20 cellular contexts compared by ENCODE assay signal in genomic region chrX:102560423-102561068, GRCh38. TPM values are rescaled to one million over a fixed set of nuclear protein-coding genes. Genes with fewer than 3 reads are reported as not detected.
"Had no signal": no experiment of that assay in that cellular context is flagged by ENCODE, and none has a peak within 500 bp of the region (broad histone marks: within the 10 kb centered on the region; RNA-seq: fewer than 3 reads in every experiment).

No MANE protein-coding gene starts in this region.

- H3K36me3 ChIP-seq: ascending aorta had no signal

- H3K9me3 Mint-ChIP-seq: activated T-cell treated with anti-CD3 and anti-CD28 coated beads, Interleukin-2, amount 50 U/mL, for 4 hours; activated T-helper 2 cell treated with anti-CD3 and anti-CD28 coated beads, Interferon-gamma antibody, Interleukin-2, Interleukin-4, amounts not matched to agents 10 μg/mL and 5 μg/mL and 100 μg/mL, durations not matched to agents 14 hours and 24 hours and 36 hours; central memory CD8-positive, alpha-beta T cell; T-helper 1 cell treated with Interleukin-12 subunit alpha and Interleukin-12 subunit beta and Interleukin-4 antibody, amounts not matched to agents 30 μg/mL and 1 μg/mL, for 36 hours had no signal

- H3K4me3 ChIP-seq: ascending aorta, body of pancreas, PC-9 had no signal

- ATAC-seq: activated CD4-positive, CD25-positive, alpha-beta regulatory T cell treated with anti-CD3 and anti-CD28 coated beads, Interleukin-2, amount 50 U/mL, for 24 hours; activated T-cell treated with anti-CD3 and anti-CD28 coated beads, Interleukin-2, amount 50 U/mL, for 4 hours; body of pancreas had no signal

- H3K27me3 ChIP-seq: ascending aorta, body of pancreas had no signal

- H3K27ac ChIP-seq: ascending aorta, body of pancreas, PC-9 had no signal

- H3K4me2 ChIP-seq: PC-9 had no signal

- H3K27me3 Mint-ChIP-seq: central memory CD8-positive, alpha-beta T cell had no signal

- H3K4me1 ChIP-seq: ascending aorta, body of pancreas had no signal

- DNase-seq: activated CD4-positive, alpha-beta T cell treated with anti-CD3 and anti-CD28 coated beads for 48 hours; activated CD4-positive, alpha-beta T cell treated with anti-CD3 and anti-CD28 coated beads, Interleukin-2, amount 50 U/mL, for 48 hours; activated gamma-delta T cell treated with Interleukin-2 at 50 U/mL for 16 hours; activated naive CD4-positive, alpha-beta T cell treated with anti-CD3 and anti-CD28 coated beads, Interleukin-2, amount 50 U/mL, for 16 hours; activated T-cell treated with anti-CD3 and anti-CD28 coated beads, Interleukin-2, amount 50 U/mL, for 4 hours; body of pancreas; Karpas-422; NCI-H1092 treated with DMSO at 0.1 percent for 48 hours; NCI-H1436; NCI-H1694 treated with DMSO at 0.1 percent for 48 hours; NCI-H2029 treated with DMSO at 0.1 percent for 48 hours; NCI-H446; NCI-H524; PC-9; SHP77 treated with DMSO at 0.1 percent for 48 hours had no signal

- H3K4me1 Mint-ChIP-seq: central memory CD8-positive, alpha-beta T cell had no signal

- H3K4me3 Mint-ChIP-seq: activated T-cell treated with anti-CD3 and anti-CD28 coated beads, Interleukin-2, amount 50 U/mL, for 4 hours; central memory CD8-positive, alpha-beta T cell; T-helper 1 cell treated with Interleukin-12 subunit alpha and Interleukin-12 subunit beta and Interleukin-4 antibody, amounts not matched to agents 30 μg/mL and 1 μg/mL, for 36 hours had no signal

- H3K9me3 ChIP-seq: ascending aorta, body of pancreas had no signal

- H3K27ac Mint-ChIP-seq: activated T-helper 2 cell treated with anti-CD3 and anti-CD28 coated beads, Interferon-gamma antibody, Interleukin-2, Interleukin-4, amounts not matched to agents 10 μg/mL and 5 μg/mL and 100 μg/mL, durations not matched to agents 14 hours and 24 hours and 36 hours; T-helper 1 cell treated with Interleukin-12 subunit alpha and Interleukin-12 subunit beta and Interleukin-4 antibody, amounts not matched to agents 30 μg/mL and 1 μg/mL, for 36 hours had no signal

RNA-seq across cellular contexts. Expression of gene TMSB15A, which starts 44.0 kb away (rescaled TPM):
- total RNA-seq: activated T-cell treated with anti-CD3 and anti-CD28 coated beads, Interleukin-2, amount 50 U/mL, for 4 hours; ascending aorta; body of pancreas; PC-9 had no signal
